ENCODE assay signal across 15 cellular contexts in the genomic region with DNA sequence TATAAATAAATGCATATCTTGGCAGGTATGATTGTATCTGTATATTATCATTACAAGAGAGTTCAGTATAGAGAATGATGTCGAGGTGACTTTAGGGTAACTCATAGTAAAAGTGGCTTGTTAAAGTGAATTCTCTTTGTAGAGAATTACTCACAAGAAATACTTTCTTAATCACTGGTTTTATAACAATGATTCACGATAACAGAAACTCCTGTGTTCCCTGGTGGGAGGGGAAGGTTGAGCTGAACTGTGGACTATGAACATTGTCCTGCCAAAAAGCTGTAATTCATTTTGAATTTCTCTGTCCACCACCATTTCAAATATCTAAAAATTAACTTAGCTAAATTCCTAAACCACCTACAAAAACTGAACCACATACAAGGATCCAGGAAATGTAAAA. TPM values are rescaled to one million over a fixed set of nuclear protein-coding genes. Genes with fewer than 3 reads are reported as not detected.
A peak's percentile ranks its signal among the peaks of the same experiment; 100 is the strongest.
DNase-seq lines count a peak whose midpoint lies in the region; ATAC-seq and TF ChIP-seq lines count a peak whose summit lies in the region.
"Had no signal": no experiment of that assay in that cellular context is flagged by ENCODE, and none has a peak within 500 bp of the region (broad histone marks: within the 10 kb centered on the region; RNA-seq: fewer than 3 reads in every experiment).

No MANE protein-coding gene starts in this region.

- H3K4me1 Mint-ChIP-seq in activated T-helper 17 cell treated with anti-CD3 and anti-CD28 coated beads, Interleukin-2, amount 50 U/mL, for 72 hours = peaks cover 6% of the 10 kb centered on the region

- no peak overlapping the region for H3K4me3 Mint-ChIP-seq in activated T-helper 17 cell treated with anti-CD3 and anti-CD28 coated beads, Interleukin-2, amount 50 U/mL, for 72 hours

- peak; percentile 8 for DNase-seq in stimulated activated CD4-positive, alpha-beta T cell treated with anti-CD3 and anti-CD28 coated beads, Interleukin-15, amount 100 ng/mL, for 24 hours
- DNase-seq in stimulated activated CD4-positive, alpha-beta T cell treated with anti-CD3 and anti-CD28 coated beads, Interleukin-12 subunit alpha, Interleukin-12 subunit beta, amount 100 ng/mL, for 4 hours = no peak
- peak; percentile 74 for DNase-seq in kidney glomerular epithelial cell (lab: John Stamatoyannopoulos, UW)
- DNase-seq in right atrium auricular region (ENCODE audit: low spot score) = no peak
- no peak for DNase-seq in DMS53 treated with DMSO at 0.1 percent for 48 hours (lab: John Stamatoyannopoulos, UW; ENCODE audit: unreplicated experiment)
- no peak for DNase-seq in epidermal melanocyte (ENCODE audit: insufficient read length, low spot score)
- DNase-seq: caudate nucleus, NCI-H1105, NCI-H524 treated with DMSO at 0.1 percent for 48 hours, SIG-M5, WERI-Rb-1 had no signal

- H3K27ac ChIP-seq in right atrium auricular region = no peak overlapping the region
- H3K27ac ChIP-seq: BLaER1, WERI-Rb-1 had no signal

- H3K36me3 ChIP-seq in right atrium auricular region = peaks cover 20% of the 10 kb centered on the region

- no peaks in the 10 kb centered on the region for H3K9me3 ChIP-seq in right atrium auricular region
- H3K9me3 ChIP-seq: BLaER1, vagina had no signal

- H3K27me3 Mint-ChIP-seq in activated T-helper 17 cell treated with anti-CD3 and anti-CD28 coated beads, Interleukin-2, amount 50 U/mL, for 72 hours = no peaks in the 10 kb centered on the region

- H3K36me3 Mint-ChIP-seq in activated T-helper 17 cell treated with anti-CD3 and anti-CD28 coated beads, Interleukin-2, amount 50 U/mL, for 72 hours (ENCODE audit: low read depth) = peaks cover 38% of the 10 kb centered on the region

- peak; percentile 94 for ATAC-seq in activated T-helper 17 cell treated with anti-CD3 and anti-CD28 coated beads, Interleukin-2, amount 50 U/mL, for 72 hours (replicated peaks)
- no peak for ATAC-seq in GM18519 (IDR thresholded peaks at IDR 0.05; ENCODE audit: low FRiP score, unreplicated experiment)

- no peak overlapping the region for H3K27ac Mint-ChIP-seq in activated T-helper 17 cell treated with anti-CD3 and anti-CD28 coated beads, Interleukin-2, amount 50 U/mL, for 72 hours

- H3K9me3 Mint-ChIP-seq in activated T-helper 17 cell treated with anti-CD3 and anti-CD28 coated beads, Interleukin-2, amount 50 U/mL, for 72 hours = no peaks in the 10 kb centered on the region

- H3K27me3 ChIP-seq in right atrium auricular region = no peaks in the 10 kb centered on the region
- H3K27me3 ChIP-seq: BLaER1, vagina had no signal

- TF ChIP-seq CTCF in right atrium auricular region (IDR thresholded peaks at IDR 0.05) = no peak

- no peaks in the 10 kb centered on the region for H3K4me1 ChIP-seq in right atrium auricular region
- H3K4me1 ChIP-seq: BLaER1, vagina had no signal

- no peak overlapping the region for H3K4me3 ChIP-seq in right atrium auricular region
- H3K4me3 ChIP-seq: BLaER1, vagina had no signal

RNA-seq across cellular contexts. Expression of a gene that starts 7.7 kb away (rescaled TPM):
- 1 to 10 TPM; 5.3 to 8.2 TPM for total RNA-seq in activated T-helper 17 cell treated with anti-CD3 and anti-CD28 coated beads, Interleukin-2, amount 50 U/mL, for 72 hours
- 10 to 100 TPM in 1 of 2 donors, 1 to 10 TPM in 1; 9.0 to 18.4 TPM for total RNA-seq in right atrium auricular region

RNA-seq across cellular contexts. Expression of a gene that starts 8.1 kb away (rescaled TPM):
- total RNA-seq in activated T-helper 17 cell treated with anti-CD3 and anti-CD28 coated beads, Interleukin-2, amount 50 U/mL, for 72 hours = 1 to 10 TPM; 5.5 to 8.7 TPM
- 10 to 100 TPM in 1 of 2 donors, 1 to 10 TPM in 1; 8.7 to 15.5 TPM for total RNA-seq in right atrium auricular region

RNA-seq across cellular contexts. Expression of a gene that starts 24.7 kb away (rescaled TPM):
- not detected for total RNA-seq in activated T-helper 17 cell treated with anti-CD3 and anti-CD28 coated beads, Interleukin-2, amount 50 U/mL, for 72 hours
- 1 to 10 TPM; 1.8 to 2.4 TPM for total RNA-seq in right atrium auricular region

Comparison
In these comparisons a context has a peak if more than half of its experiments do, and no peak if none do; other contexts are left out.
1. DNase-seq: peak in stimulated activated CD4-positive, alpha-beta T cell treated with anti-CD3 and anti-CD28 coated beads, Interleukin-15, amount 100 ng/mL, for 24 hours (single experiment) and kidney glomerular epithelial cell (single experiment); none in stimulated activated CD4-positive, alpha-beta T cell treated with anti-CD3 and anti-CD28 coated beads, Interleukin-12 subunit alpha, Interleukin-12 subunit beta, amount 100 ng/mL, for 4 hours (single experiment), right atrium auricular region (single experiment), DMS53 treated with DMSO at 0.1 percent for 48 hours (single experiment) and epidermal melanocyte (single experiment).